ENCODE assay signal across 9 cellular contexts in the genomic region with DNA sequence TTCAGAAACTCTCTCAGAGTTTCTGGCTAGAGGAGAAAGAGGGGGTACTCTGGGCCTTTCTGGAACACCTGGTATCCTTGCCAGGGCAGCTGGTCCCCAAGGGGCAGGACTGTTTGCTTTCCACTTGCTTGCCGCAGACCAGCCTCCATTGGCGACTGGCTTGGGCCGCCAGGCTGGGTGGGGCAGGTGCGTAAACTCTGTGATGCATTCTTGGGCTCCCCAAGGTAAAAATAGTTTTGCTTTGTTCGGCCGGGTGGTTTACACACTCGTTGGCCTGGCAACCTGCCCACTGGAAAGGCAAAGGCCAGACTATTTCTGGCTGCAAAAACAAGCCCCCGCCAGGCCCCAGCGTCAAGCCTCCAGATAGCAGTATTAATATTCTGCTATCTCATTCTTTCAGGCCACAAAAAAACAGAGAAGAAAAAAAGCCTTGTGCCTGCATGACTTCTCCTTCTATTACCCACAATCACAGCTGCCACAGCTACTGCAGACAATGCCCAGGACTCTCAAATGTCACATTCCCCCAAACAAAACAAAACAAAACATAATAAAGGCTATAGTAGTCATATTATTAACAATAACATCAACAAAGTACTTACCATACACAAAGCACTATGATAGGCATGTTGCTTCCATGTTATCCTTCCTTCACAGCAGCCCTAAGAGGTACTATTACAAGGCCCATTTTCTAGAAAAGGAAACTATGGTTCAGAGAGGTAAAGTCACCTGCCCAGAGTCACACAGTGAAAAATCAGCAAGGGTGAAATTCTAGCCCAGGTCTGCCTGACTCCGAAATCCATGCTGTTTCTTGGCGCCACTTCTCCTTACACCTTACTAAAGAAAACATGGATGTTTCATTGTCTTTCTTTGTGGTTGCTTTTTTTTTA. TPM values are rescaled to one million over a fixed set of nuclear protein-coding genes. Genes with fewer than 3 reads are reported as not detected.
A peak's percentile ranks its signal among the peaks of the same experiment; 100 is the strongest.
DNase-seq lines count a peak whose midpoint lies in the region; ATAC-seq and TF ChIP-seq lines count a peak whose summit lies in the region.
"Had no signal": no experiment of that assay in that cellular context is flagged by ENCODE, and none has a peak within 500 bp of the region (broad histone marks: within the 10 kb centered on the region; RNA-seq: fewer than 3 reads in every experiment).

No MANE protein-coding gene starts in this region.

- no peaks in the 10 kb centered on the region for H3K9me2 ChIP-seq in MM.1S (replicated peaks; ENCODE audit: insufficient read depth, low read length)

- in situ Hi-C loops in HAP-1 (cut with MboI; ENCODE audit: low sequenced_read_pairs) = no loop called here

- H3K79me2 ChIP-seq in MM.1S (ENCODE audit: low read length) = no peaks in the 10 kb centered on the region

- WGBS in body of pancreas, 2 donors = 21 to 41% methylated on average over 5 to 11 of the region's 11 CpGs

- peak overlapping the region; percentile 80 for H3K9ac ChIP-seq in MM.1S (ENCODE audit: low read length)

- H3K4me3 ChIP-seq in HAP-1 (no peak overlapping the region), MM.1S (ENCODE audit: low read length) (peak overlapping the region; percentile 14; the same call in 1 of the 2 replicates), body of pancreas (no peak overlapping the region)

- H3K4me1 ChIP-seq in HAP-1 = peaks cover 3% of the 10 kb centered on the region; the same call in 1 of the 2 replicates
- H3K4me1 ChIP-seq in MM.1S (ENCODE audit: low read length) = peaks cover 34% of the 10 kb centered on the region
- peaks cover 21% of the 10 kb centered on the region for H3K4me1 ChIP-seq in body of pancreas

- H3K4me2 ChIP-seq in MM.1S (ENCODE audit: low read depth, low read length) = peak overlapping the region; percentile 67

- CTCF ChIA-PET in HEK293T (lab: Yijun Ruan, JAX) = no interaction called here

- TF ChIP-seq POLR2A in body of pancreas (IDR thresholded peaks at IDR 0.05) = no peak

- DNase-seq in HAP-1 (ENCODE audit: low spot score in 2 of 2) = peak; percentile 17 to 66
- DNase-seq in MM.1S = peak; percentile 98
- peak; percentile 62 to 77 (median 72) for DNase-seq in body of pancreas
- peak; percentile 82 for DNase-seq in mucosa of gallbladder (ENCODE audit: low spot score)
- no peak for DNase-seq in HEK293T (ENCODE audit: extremely low spot score)
- no peak for DNase-seq in KG1 (lab: John Stamatoyannopoulos, UW)

- peaks cover 19% of the 10 kb centered on the region for H3F3A ChIP-seq in MM.1S (ENCODE audit: insufficient read depth, low read length)

- ATAC-seq in GM18502 (IDR thresholded peaks at IDR 0.05; ENCODE audit: poor library complexity, unreplicated experiment) (peak; percentile 89), body of pancreas (peak; percentile 83)
- no peak for ATAC-seq in activated CD4-positive, CD25-positive, alpha-beta regulatory T cell treated with anti-CD3 and anti-CD28 coated beads, Interleukin-2, amount 50 U/mL, for 24 hours

- H3K27ac ChIP-seq in MM.1S (ENCODE audit: low read length) (peak overlapping the region; percentile 95), body of pancreas (peak overlapping the region in 3 of 4 donors; percentile 4 to 50 (median 32))

- H3K9me3 ChIP-seq in HAP-1 (no peaks in the 10 kb centered on the region), MM.1S (replicated peaks; ENCODE audit: insufficient read depth, low read length) (no peaks in the 10 kb centered on the region), body of pancreas (no peaks in the 10 kb centered on the region)

- H3K36me3 ChIP-seq in HAP-1 (replicated peaks) (no peaks in the 10 kb centered on the region), MM.1S (replicated peaks; ENCODE audit: insufficient read depth, low read length) (no peaks in the 10 kb centered on the region), body of pancreas (replicated peaks in 1 of 2; ENCODE audit: insufficient read depth in 1 of 2, low read depth in 2 of 2) (no peaks in the 10 kb centered on the region)

- no peaks in the 10 kb centered on the region; the same call in 1 of the 2 replicates for H3K27me3 ChIP-seq in HAP-1 (ENCODE audit: low read depth)
- no peaks in the 10 kb centered on the region for H3K27me3 ChIP-seq in MM.1S (replicated peaks; ENCODE audit: insufficient read depth, low read length)
- H3K27me3 ChIP-seq in body of pancreas = no peaks in the 10 kb centered on the region

- peak overlapping the region; percentile 1; the same call in 1 of the 2 replicates for H2AFZ ChIP-seq in MM.1S (ENCODE audit: low read length)

- intact Hi-C loops in body of pancreas (cut with DNase I) = no loop called here

- H4K20me1 ChIP-seq in MM.1S (ENCODE audit: insufficient read depth, low read length) = no peaks in the 10 kb centered on the region

- TF ChIP-seq CTCF in MM.1S (IDR thresholded peaks at IDR 0.05; ENCODE audit: low read length) (no peak), body of pancreas (IDR thresholded peaks at IDR 0.05) (no peak)

- POLR2A ChIA-PET in HEK293T (lab: Yijun Ruan, JAX) = interaction anchor here (1.3 kb wide), 1 partner anchor 13 kb away, joined by 3 read pairs; no protein-coding TSS in a partner anchor

TF ChIP-seq in HEK293T, 16 proteins besides CTCF, POLR2A, EP300 and RAD21:
- TF ChIP-seq PKNOX1 (IDR thresholded peaks at IDR 0.05) (no peak), FOXM1 (IDR thresholded peaks at IDR 0.05; ENCODE audit: borderline replicate concordance) (no peak), CTBP1 (IDR thresholded peaks at IDR 0.05; ENCODE audit: borderline replicate concordance) (no peak), SUZ12 (IDR thresholded peaks at IDR 0.05) (no peak), ELF4 (IDR thresholded peaks at IDR 0.05) (no peak), FOXA1 (IDR thresholded peaks at IDR 0.05) (no peak), NFRKB (IDR thresholded peaks at IDR 0.05) (no peak), BHLHE40 (IDR thresholded peaks at IDR 0.05; ENCODE audit: borderline replicate concordance) (no peak), SP1 (IDR thresholded peaks at IDR 0.05) (no peak), ZNF384 (IDR thresholded peaks at IDR 0.05) (no peak), HDGF (IDR thresholded peaks at IDR 0.05; ENCODE audit: borderline replicate concordance) (no peak), TARDBP (IDR thresholded peaks at IDR 0.05) (no peak), L3MBTL2 (conservative IDR thresholded peaks at IDR 0.05) (no peak), ARNT (IDR thresholded peaks at IDR 0.05) (no peak), FOXK2 (IDR thresholded peaks at IDR 0.05) (no peak), LEF1 (IDR thresholded peaks at IDR 0.05; ENCODE audit: borderline replicate concordance) (no peak)
TF ChIP-seq in HEK293T: peak in this region for 0.

RNA-seq across cellular contexts. Expression of gene SSUH2, which starts 14.0 kb away (rescaled TPM):
- under 1 TPM; 0.26 to 0.33 TPM for total RNA-seq in body of pancreas
- total RNA-seq in mucosa of gallbladder = 2.8 TPM
- total RNA-seq: glomerular endothelial cell had no signal

Comparison
In these comparisons a context has a peak if more than half of its experiments do, and no peak if none do; other contexts are left out.
1. ATAC-seq: peak in GM18502 (single experiment) and body of pancreas (single experiment); none in activated CD4-positive, CD25-positive, alpha-beta regulatory T cell treated with anti-CD3 and anti-CD28 coated beads, Interleukin-2, amount 50 U/mL, for 24 hours (0 of 2).
2. DNase-seq: peak in HAP-1 (2 of 2), MM.1S (single experiment), body of pancreas (4 of 4) and mucosa of gallbladder (single experiment); none in HEK293T (single experiment) and KG1 (single experiment).